11 cellular contexts compared by ENCODE assay signal in the genomic region with DNA sequence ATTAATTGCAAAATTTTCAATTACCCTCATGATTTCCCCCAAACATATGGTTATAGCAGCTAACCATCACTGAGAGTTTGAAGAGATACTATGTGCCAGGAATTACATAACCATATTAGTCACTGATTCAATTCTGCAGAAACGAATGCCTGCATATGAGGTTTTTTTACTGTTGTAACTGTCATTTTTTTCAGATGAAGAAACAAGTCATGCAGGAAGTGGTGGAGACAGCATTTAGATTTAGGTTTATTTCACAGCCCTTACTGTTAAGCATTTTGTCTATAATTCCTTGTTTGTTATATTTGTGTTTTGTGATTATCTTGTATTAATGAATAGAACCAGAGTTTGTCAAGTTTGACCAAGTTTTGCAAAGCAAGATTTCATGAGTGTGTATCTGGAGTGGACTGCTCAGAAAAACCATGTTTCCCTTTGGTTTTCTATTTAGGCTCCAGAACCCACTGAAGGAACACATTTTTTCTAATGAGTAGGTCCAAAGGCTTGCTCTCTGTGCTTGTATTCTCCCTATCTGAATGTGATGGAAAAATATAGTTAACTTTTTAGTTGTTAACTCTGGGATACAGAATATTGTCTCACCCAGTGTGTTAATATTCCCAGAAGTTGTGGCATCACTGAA.
DNase-seq lines count a peak whose midpoint lies in the region; ATAC-seq and TF ChIP-seq lines count a peak whose summit lies in the region.
"Had no signal": no experiment of that assay in that cellular context is flagged by ENCODE, and none has a peak within 500 bp of the region (broad histone marks: within the 10 kb centered on the region; RNA-seq: fewer than 3 reads in every experiment).

No MANE protein-coding gene starts in this region.

- intact Hi-C loops in CD14-positive monocyte (cut with micrococcal nuclease) (no loop called here), natural killer cell (cut with micrococcal nuclease) (no loop called here)

- H2BK12ac ChIP-seq in mesenchymal stem cell (ENCODE audit: low read length in 2 of 2): no peak overlapping the region

- no peak for ATAC-seq in natural killer cell
- ATAC-seq in GM18498 (IDR thresholded peaks at IDR 0.05; ENCODE audit: unreplicated experiment): no peak
- ATAC-seq in HG02970 (IDR thresholded peaks at IDR 0.05; ENCODE audit: low FRiP score, unreplicated experiment): no peak
- ATAC-seq: GM23338 had no signal

- peak overlapping the region; percentile 80 for H3K27ac ChIP-seq in brain microvascular endothelial cell
- peak overlapping the region; percentile 93 for H3K27ac ChIP-seq in mesenchymal stem cell (ENCODE audit: low read length, poor library complexity, severe bottlenecking)
- H3K27ac ChIP-seq: thoracic aorta had no signal

- no peak overlapping the region for H4K8ac ChIP-seq in mesenchymal stem cell (ENCODE audit: low read length)

- H3K36me3 Mint-ChIP-seq in CD14-positive monocyte: no peaks in the 10 kb centered on the region
- H3K36me3 Mint-ChIP-seq in natural killer cell: no peaks in the 10 kb centered on the region

- H2BK15ac ChIP-seq in mesenchymal stem cell (ENCODE audit: low read depth, poor library complexity, severe bottlenecking): no peak overlapping the region

- no peak overlapping the region for H4K91ac ChIP-seq in mesenchymal stem cell (ENCODE audit: low read length)

- no peaks in the 10 kb centered on the region for H3K4me1 ChIP-seq in mesenchymal stem cell (ENCODE audit: control insufficient read depth, insufficient read depth, low read depth, low read length)

- H2BK120ac ChIP-seq in mesenchymal stem cell (ENCODE audit: low read depth, low read length): no peak overlapping the region

- H3K4ac ChIP-seq in mesenchymal stem cell (ENCODE audit: low read depth in 1 of 2, low read length in 2 of 2): no peak overlapping the region

- H3K79me1 ChIP-seq in mesenchymal stem cell (replicated peaks; ENCODE audit: low read length, poor library complexity, severe bottlenecking): no peaks in the 10 kb centered on the region

- no peak overlapping the region for H2BK5ac ChIP-seq in mesenchymal stem cell (ENCODE audit: low read depth, low read length, poor library complexity, severe bottlenecking)

- no peak overlapping the region for H3K4me2 ChIP-seq in mesenchymal stem cell (ENCODE audit: low read length, poor library complexity, severe bottlenecking)
- H3K4me2 ChIP-seq: GM23338 had no signal

- H3K36me3 ChIP-seq in brain microvascular endothelial cell (replicated peaks) (no peaks in the 10 kb centered on the region), mesenchymal stem cell (ENCODE audit: control insufficient read depth in 1 of 2, insufficient read depth in 2 of 2, low read depth in 1 of 2, low read length in 2 of 2) (no peaks in the 10 kb centered on the region)
- H3K36me3 ChIP-seq: thoracic aorta had no signal

- H3K27me3 ChIP-seq in brain microvascular endothelial cell (replicated peaks) (no peaks in the 10 kb centered on the region), mesenchymal stem cell (ENCODE audit: control insufficient read depth in 1 of 2, insufficient read depth in 1 of 2, low read length in 2 of 2) (no peaks in the 10 kb centered on the region)

- H3K27me3 Mint-ChIP-seq in CD14-positive monocyte (ENCODE audit: low read depth in 3 of 3) (no peaks in the 10 kb centered on the region), natural killer cell (ENCODE audit: low read depth in 2 of 2) (no peaks in the 10 kb centered on the region)

- in situ Hi-C loops in brain microvascular endothelial cell (cut with HindIII; ENCODE audit: low pct_ligation_motif_present, low sequenced_read_pairs): no loop called here

- peaks cover 16% of the 10 kb centered on the region for H3K4me1 Mint-ChIP-seq in CD14-positive monocyte
- no peaks in the 10 kb centered on the region for H3K4me1 Mint-ChIP-seq in natural killer cell

- WGBS in mesenchymal stem cell: no CpG with 5 or more reads among the region's 1 CpG

- no peak overlapping the region for H3K18ac ChIP-seq in mesenchymal stem cell (ENCODE audit: low read depth in 1 of 2, low read length in 2 of 2)

- H2AK5ac ChIP-seq in mesenchymal stem cell (ENCODE audit: low read length, severe bottlenecking): no peak overlapping the region

- DNase-seq in CD14-positive monocyte (ENCODE audit: low spot score) (no peak), NCI-H1694 treated with DMSO at 0.1 percent for 48 hours (lab: John Stamatoyannopoulos, UW) (peak; percentile 27), brain microvascular endothelial cell (peak; percentile 60), mesenchymal stem cell (peak; percentile 71), natural killer cell (no peak), DMS 273 treated with DMSO at 0.1 percent for 48 hours (lab: John Stamatoyannopoulos, UW) (no peak)
- DNase-seq: stimulated activated CD4-positive, alpha-beta T cell treated with anti-CD3 and anti-CD28 coated beads, Interleukin-2, amount 100 ng/mL, for 48 hours had no signal

- H3K23ac ChIP-seq in mesenchymal stem cell (ENCODE audit: low read length in 2 of 2): no peak overlapping the region

- no peaks in the 10 kb centered on the region for H3K9me3 ChIP-seq in mesenchymal stem cell (ENCODE audit: control insufficient read depth, low read length)
- H3K9me3 ChIP-seq: thoracic aorta had no signal

- H3K14ac ChIP-seq in mesenchymal stem cell (ENCODE audit: low read length in 2 of 2): no peak overlapping the region

- H2AFZ ChIP-seq in mesenchymal stem cell (ENCODE audit: low read depth, low read length): no peak overlapping the region
- H2AFZ ChIP-seq: GM23338 had no signal

- H3K9ac ChIP-seq in mesenchymal stem cell (ENCODE audit: low read length): peak overlapping the region; percentile 58

- H3K4me3 Mint-ChIP-seq in CD14-positive monocyte (no peak overlapping the region), natural killer cell (no peak overlapping the region)
- H3K4me3 Mint-ChIP-seq: GM23338 had no signal

- peak overlapping the region in 5 of 7 donors; percentile 17 to 88 (median 75) for H3K27ac Mint-ChIP-seq in CD14-positive monocyte
- H3K27ac Mint-ChIP-seq in natural killer cell: no peak overlapping the region
- H3K27ac Mint-ChIP-seq: GM23338 had no signal

- H3K9me3 Mint-ChIP-seq in CD14-positive monocyte (peaks cover 2 to 11% (median 7%) of the 10 kb centered on the region in 7 donors), natural killer cell (peaks cover 8 to 15% of the 10 kb centered on the region in 2 donors)
- H3K9me3 Mint-ChIP-seq: GM23338 had no signal

- H3K4me3 ChIP-seq in brain microvascular endothelial cell (ENCODE audit: low read depth, low read length): no peak overlapping the region
- no peak overlapping the region for H3K4me3 ChIP-seq in mesenchymal stem cell (ENCODE audit: insufficient read depth in 1 of 2, low read depth in 1 of 2, low read length in 2 of 2)
- H3K4me3 ChIP-seq: GM23338, thoracic aorta had no signal

- TF ChIP-seq CTCF in CD14-positive monocyte (IDR thresholded peaks at IDR 0.05) (no peak), brain microvascular endothelial cell (IDR thresholded peaks at IDR 0.05; ENCODE audit: low read depth, low read length, missing control alignments) (no peak), natural killer cell (IDR thresholded peaks at IDR 0.05) (no peak)

Comparison
In these comparisons a context has a peak if more than half of its experiments do, and no peak if none do; other contexts are left out.
1. DNase-seq: peak in NCI-H1694 treated with DMSO at 0.1 percent for 48 hours (single experiment), brain microvascular endothelial cell (single experiment) and mesenchymal stem cell (single experiment); none in CD14-positive monocyte (single experiment), natural killer cell (single experiment) and DMS 273 treated with DMSO at 0.1 percent for 48 hours (single experiment).
2. H3K27ac Mint-ChIP-seq: peak in CD14-positive monocyte (5 of 7); none in natural killer cell (0 of 2).